In genomic region chr11:69816671-69817070, GRCh38 we compare ENCODE assay signal across 1 cellular context.
TF ChIP-seq lines count a peak whose summit lies in the region.

No MANE protein-coding gene starts in this region.

TF ChIP-seq in A549, 52 proteins besides CTCF, POLR2A, EP300 and RAD21 (continued from another document):
- no peak for TF ChIP-seq HMGXB4 (CRISPR knock-in tag; IDR thresholded peaks at IDR 0.05; ENCODE audit: borderline replicate concordance)
- no peak for TF ChIP-seq ELK1 (IDR thresholded peaks at IDR 0.05; ENCODE audit: low read depth, low read length)
- TF ChIP-seq CHD4 (IDR thresholded peaks at IDR 0.05; ENCODE audit: borderline replicate concordance): no peak
- no peak for TF ChIP-seq ZNF302 (CRISPR knock-in tag; IDR thresholded peaks at IDR 0.05)
- no peak for TF ChIP-seq CHD2 (IDR thresholded peaks at IDR 0.05; ENCODE audit: low read length, partially characterized antibody)
- TF ChIP-seq KDM5A (IDR thresholded peaks at IDR 0.05): no peak
- TF ChIP-seq FOSB (CRISPR knock-in tag; IDR thresholded peaks at IDR 0.05): no peak
- no peak for TF ChIP-seq CEBPB (IDR thresholded peaks at IDR 0.05)
- TF ChIP-seq BCL3 (IDR thresholded peaks at IDR 0.05): no peak
- TF ChIP-seq USF2 (IDR thresholded peaks at IDR 0.05): no peak
- TF ChIP-seq JUN (IDR thresholded peaks at IDR 0.05): no peak
